In the genomic region with DNA sequence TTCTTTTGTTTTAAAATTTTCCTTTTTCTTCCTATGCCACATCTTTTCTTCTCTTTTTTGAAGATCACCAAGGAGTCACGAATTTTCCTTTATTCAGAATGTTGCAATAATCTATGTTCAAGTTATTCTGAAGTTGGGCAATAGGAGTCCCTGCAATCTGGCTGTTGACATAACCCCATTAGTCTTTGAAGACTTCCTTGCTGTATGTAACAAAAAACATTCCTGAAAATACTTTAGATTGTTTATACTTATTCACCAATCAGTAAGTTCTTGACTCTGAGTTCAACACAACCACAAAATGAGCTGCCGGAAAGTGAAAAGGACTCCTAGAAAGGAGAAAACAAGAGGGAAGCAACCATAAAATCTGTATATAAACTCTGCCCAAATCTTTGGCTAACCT, we compare ENCODE assay signal across 14 cellular contexts.
DNase-seq lines count a peak whose midpoint lies in the region; ATAC-seq and TF ChIP-seq lines count a peak whose summit lies in the region.
"Had no signal": no experiment of that assay in that cellular context is flagged by ENCODE, and none has a peak within 500 bp of the region (broad histone marks: within the 10 kb centered on the region; RNA-seq: fewer than 3 reads in every experiment).

No MANE protein-coding gene starts in this region.

- ATAC-seq in activated CD8-positive, alpha-beta T cell treated with anti-CD3 and anti-CD28 coated beads for 36 hours: no peak
- ATAC-seq: effector memory CD8-positive, alpha-beta T cell; PC-3 had no signal

- no peak overlapping the region for H3K27ac ChIP-seq in SK-N-MC
- H3K27ac ChIP-seq: 22Rv1 had no signal

- H3K9ac ChIP-seq in SK-N-MC (ENCODE audit: insufficient read length): no peak overlapping the region

- CTCF ChIA-PET in activated CD8-positive, alpha-beta T cell treated with anti-CD3 and anti-CD28 coated beads for 36 hours (lab: Charles Lee): no interaction called here

- TF ChIP-seq CTCF in activated CD8-positive, alpha-beta T cell treated with anti-CD3 and anti-CD28 coated beads for 36 hours (IDR thresholded peaks at IDR 0.05): no peak

- H3K4me1 Mint-ChIP-seq in activated CD8-positive, alpha-beta T cell treated with anti-CD3 and anti-CD28 coated beads for 36 hours (ENCODE audit: low read depth): no peaks in the 10 kb centered on the region

- H3K9me3 ChIP-seq in SK-N-MC (ENCODE audit: low read depth, low read length): no peaks in the 10 kb centered on the region

- intact Hi-C loops in activated CD8-positive, alpha-beta T cell treated with anti-CD3 and anti-CD28 coated beads for 36 hours (cut with micrococcal nuclease): no loop called here

- H3K4me3 ChIP-seq in SK-N-MC: no peak overlapping the region

- H3K27me3 Mint-ChIP-seq in activated CD8-positive, alpha-beta T cell treated with anti-CD3 and anti-CD28 coated beads for 36 hours: no peaks in the 10 kb centered on the region

- POLR2A ChIA-PET in activated CD8-positive, alpha-beta T cell treated with anti-CD3 and anti-CD28 coated beads for 36 hours (lab: Charles Lee): no interaction called here

- no peaks in the 10 kb centered on the region for H3K36me3 ChIP-seq in SK-N-MC (ENCODE audit: insufficient read depth, low read length)

- no peaks in the 10 kb centered on the region for H3K36me3 Mint-ChIP-seq in activated CD8-positive, alpha-beta T cell treated with anti-CD3 and anti-CD28 coated beads for 36 hours (ENCODE audit: low read depth)

- peak; percentile 73 for DNase-seq in NOMO-1 treated with DMSO at 0.1 percent for 48 hours (lab: John Stamatoyannopoulos, UW; ENCODE audit: unreplicated experiment)
- DNase-seq in NOMO-1 treated with dmso at 0.1 percent for 144 hours (lab: John Stamatoyannopoulos, UW; ENCODE audit: unreplicated experiment): no peak
- peak; percentile 5 for DNase-seq in SK-N-MC (ENCODE audit: low read depth, low spot score)
- peak; percentile 76 for DNase-seq in fibroblast of the conjunctiva (ENCODE audit: low read depth)
- DNase-seq in stimulated activated CD4-positive, alpha-beta T cell treated with anti-CD3 and anti-CD28 coated beads, Interleukin-2, amount 100 ng/mL, for 24 hours: no peak
- DNase-seq in activated CD8-positive, alpha-beta T cell treated with anti-CD3 and anti-CD28 coated beads for 36 hours: no peak
- DNase-seq in NCI-H1092 (lab: John Stamatoyannopoulos, UW): no peak
- DNase-seq in DMS79 (lab: John Stamatoyannopoulos, UW): no peak
- DNase-seq: DMS53; effector memory CD8-positive, alpha-beta T cell; PC-3; substantia nigra; T1000 had no signal

- no peak overlapping the region for H3K27ac Mint-ChIP-seq in activated CD8-positive, alpha-beta T cell treated with anti-CD3 and anti-CD28 coated beads for 36 hours
- H3K27ac Mint-ChIP-seq: effector memory CD8-positive, alpha-beta T cell had no signal

- H3K9me3 Mint-ChIP-seq in activated CD8-positive, alpha-beta T cell treated with anti-CD3 and anti-CD28 coated beads for 36 hours: no peaks in the 10 kb centered on the region
- H3K9me3 Mint-ChIP-seq: effector memory CD8-positive, alpha-beta T cell had no signal

- H3K4me3 Mint-ChIP-seq in activated CD8-positive, alpha-beta T cell treated with anti-CD3 and anti-CD28 coated beads for 36 hours: no peak overlapping the region
- H3K4me3 Mint-ChIP-seq: effector memory CD8-positive, alpha-beta T cell had no signal

Comparison
In these comparisons a context has a peak if more than half of its experiments do, and no peak if none do; other contexts are left out.
1. DNase-seq: peak in NOMO-1 treated with DMSO at 0.1 percent for 48 hours (single experiment), SK-N-MC (single experiment) and fibroblast of the conjunctiva (single experiment); none in NOMO-1 treated with dmso at 0.1 percent for 144 hours (single experiment), stimulated activated CD4-positive, alpha-beta T cell treated with anti-CD3 and anti-CD28 coated beads, Interleukin-2, amount 100 ng/mL, for 24 hours (0 of 2), activated CD8-positive, alpha-beta T cell treated with anti-CD3 and anti-CD28 coated beads for 36 hours (single experiment), NCI-H1092 (single experiment) and DMS79 (single experiment).